Comparison of ENCODE assay signal across 7 cellular contexts in the genomic region with DNA sequence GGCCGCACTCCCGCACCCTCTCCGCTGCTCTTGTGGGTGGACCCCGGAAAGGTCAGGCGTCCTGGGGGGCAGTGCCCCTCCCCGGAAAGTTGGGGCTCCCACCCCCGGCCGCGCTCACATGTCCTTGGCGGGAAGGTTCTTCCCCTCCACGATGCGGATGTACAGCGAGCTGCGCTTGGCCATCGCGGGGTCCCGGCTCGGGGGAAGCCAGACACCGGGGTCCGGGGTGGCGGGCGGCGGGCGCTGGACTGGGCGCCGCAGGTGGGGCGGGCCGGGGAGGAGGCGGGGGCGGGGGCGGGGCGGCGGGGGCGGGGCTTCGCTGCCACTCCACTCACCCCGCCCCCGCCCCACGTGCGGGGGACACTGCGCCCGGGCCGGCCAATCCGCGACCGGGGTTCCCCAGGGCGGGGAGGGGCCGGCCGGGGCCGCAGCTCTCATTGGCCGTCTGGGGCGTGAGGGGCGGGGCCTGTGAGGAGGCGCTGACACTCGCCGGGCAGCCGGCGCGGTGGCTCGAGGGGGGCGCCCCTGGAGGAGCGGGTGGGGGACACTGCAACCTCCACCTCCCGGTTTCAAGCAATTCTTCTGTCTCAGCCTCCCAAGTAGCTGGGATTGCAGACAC. TPM values are rescaled to one million over a fixed set of nuclear protein-coding genes. Genes with fewer than 3 reads are reported as not detected.
A peak's percentile ranks its signal among the peaks of the same experiment; 100 is the strongest.
DNase-seq lines count a peak whose midpoint lies in the region; ATAC-seq and TF ChIP-seq lines count a peak whose summit lies in the region.
"Not testable (repeated sequence)": the region's sequence is repeated elsewhere in the genome, so short reads cannot be mapped to it uniquely, and the experiment has no call there.

A gene (minus strand): TSS at position 250 of the 619 bp plus-strand sequence. CDS start 67 bp downstream, at position 183.

- H3K4me1 Mint-ChIP-seq in IgD-negative memory B cell; activated CD4-positive, alpha-beta T cell treated with anti-CD3 and anti-CD28 coated beads, Interleukin-2, amount 10 ng/mL, durations not matched to agents 7 days and 5 days; chondrocyte (ENCODE audit: low read depth): not testable (repeated sequence)

- H3K36me3 Mint-ChIP-seq in IgD-negative memory B cell; activated CD4-positive, alpha-beta T cell treated with anti-CD3 and anti-CD28 coated beads, Interleukin-2, amount 10 ng/mL, durations not matched to agents 7 days and 5 days (ENCODE audit: low read depth); chondrocyte (ENCODE audit: low read depth): not testable (repeated sequence)

- peak; percentile 31 for ATAC-seq in GM18861 (IDR thresholded peaks at IDR 0.05; ENCODE audit: unreplicated experiment)
- peak; percentile 77 for ATAC-seq in HG02623 (IDR thresholded peaks at IDR 0.05; ENCODE audit: unreplicated experiment)

- not testable (repeated sequence) for H3K27me3 Mint-ChIP-seq in IgD-negative memory B cell; activated CD4-positive, alpha-beta T cell treated with anti-CD3 and anti-CD28 coated beads, Interleukin-2, amount 10 ng/mL, durations not matched to agents 7 days and 5 days; chondrocyte (ENCODE audit: low read depth)

- H3K4me3 ChIP-seq in rectal smooth muscle tissue (ENCODE audit: low read length), result peak within 1 kb of the TSS; percentile 55

- not testable (repeated sequence) for H3K36me3 ChIP-seq in rectal smooth muscle tissue (ENCODE audit: control insufficient read depth, insufficient read depth, low read length)

- H3K9ac ChIP-seq in rectal smooth muscle tissue (ENCODE audit: low read length), result not testable (repeated sequence)

- POLR2A ChIA-PET in activated CD4-positive, alpha-beta T cell treated with anti-CD3 and anti-CD28 coated beads, Interleukin-2, amount 10 ng/mL, durations not matched to agents 7 days and 5 days (lab: Charles Lee), result not testable (repeated sequence)

- H3K4me3 Mint-ChIP-seq in IgD-negative memory B cell, result peak within 1 kb of the TSS in 2 of 4 donors; percentile 65 to 82
- H3K4me3 Mint-ChIP-seq in activated CD4-positive, alpha-beta T cell treated with anti-CD3 and anti-CD28 coated beads, Interleukin-2, amount 10 ng/mL, durations not matched to agents 7 days and 5 days, result peak within 1 kb of the TSS; percentile 51
- H3K4me3 Mint-ChIP-seq in chondrocyte (ENCODE audit: unreplicated experiment), result not testable (repeated sequence)

- CTCF ChIA-PET in activated CD4-positive, alpha-beta T cell treated with anti-CD3 and anti-CD28 coated beads, Interleukin-2, amount 10 ng/mL, durations not matched to agents 7 days and 5 days (lab: Charles Lee), result not testable (repeated sequence)

- not testable (repeated sequence) for H3K4me1 ChIP-seq in rectal smooth muscle tissue (ENCODE audit: control insufficient read depth, insufficient read depth, low read length)

- peak; percentile 42 for DNase-seq in activated CD4-positive, alpha-beta T cell treated with anti-CD3 and anti-CD28 coated beads, Interleukin-2, amount 10 ng/mL, durations not matched to agents 7 days and 5 days
- DNase-seq in chondrocyte (ENCODE audit: low spot score) (peak; percentile 55), inferior parietal cortex (ENCODE audit: extremely low spot score) (peak; percentile 1)

- not testable (repeated sequence) for TF ChIP-seq CTCF in chondrocyte (IDR thresholded peaks at IDR 0.05)

- not testable (repeated sequence) for H3K27ac ChIP-seq in rectal smooth muscle tissue (ENCODE audit: low read depth, low read length)

- not testable (repeated sequence) for H3K27ac Mint-ChIP-seq in IgD-negative memory B cell; activated CD4-positive, alpha-beta T cell treated with anti-CD3 and anti-CD28 coated beads, Interleukin-2, amount 10 ng/mL, durations not matched to agents 7 days and 5 days; chondrocyte (ENCODE audit: unreplicated experiment)

- H3K9me3 Mint-ChIP-seq in IgD-negative memory B cell; activated CD4-positive, alpha-beta T cell treated with anti-CD3 and anti-CD28 coated beads, Interleukin-2, amount 10 ng/mL, durations not matched to agents 7 days and 5 days; chondrocyte (ENCODE audit: low read depth): not testable (repeated sequence)

- H3K27me3 ChIP-seq in rectal smooth muscle tissue (ENCODE audit: control insufficient read depth, insufficient read depth, low read length), result not testable (repeated sequence)

RNA-seq across cellular contexts. Expression of the gene that starts here (rescaled TPM):
- 20.1 TPM for polyA plus RNA-seq in IgD-negative memory B cell
- total RNA-seq in activated CD4-positive, alpha-beta T cell treated with anti-CD3 and anti-CD28 coated beads, Interleukin-2, amount 10 ng/mL, durations not matched to agents 7 days and 5 days, result 10 to 100 TPM; 19.7 to 21.1 TPM
- total RNA-seq in chondrocyte, result 16.5 to 26.0 TPM (median 24.0 TPM) in 3 replicates

Comparison
In these comparisons a context has a peak if more than half of its experiments do, and no peak if none do; other contexts are left out.
1. DNase-seq: peak in every context shown above with its lines; median percentile 55 in chondrocyte; 42 in activated CD4-positive, alpha-beta T cell treated with anti-CD3 and anti-CD28 coated beads, Interleukin-2, amount 10 ng/mL, durations not matched to agents 7 days and 5 days; 1 in inferior parietal cortex.